In the genomic region with DNA sequence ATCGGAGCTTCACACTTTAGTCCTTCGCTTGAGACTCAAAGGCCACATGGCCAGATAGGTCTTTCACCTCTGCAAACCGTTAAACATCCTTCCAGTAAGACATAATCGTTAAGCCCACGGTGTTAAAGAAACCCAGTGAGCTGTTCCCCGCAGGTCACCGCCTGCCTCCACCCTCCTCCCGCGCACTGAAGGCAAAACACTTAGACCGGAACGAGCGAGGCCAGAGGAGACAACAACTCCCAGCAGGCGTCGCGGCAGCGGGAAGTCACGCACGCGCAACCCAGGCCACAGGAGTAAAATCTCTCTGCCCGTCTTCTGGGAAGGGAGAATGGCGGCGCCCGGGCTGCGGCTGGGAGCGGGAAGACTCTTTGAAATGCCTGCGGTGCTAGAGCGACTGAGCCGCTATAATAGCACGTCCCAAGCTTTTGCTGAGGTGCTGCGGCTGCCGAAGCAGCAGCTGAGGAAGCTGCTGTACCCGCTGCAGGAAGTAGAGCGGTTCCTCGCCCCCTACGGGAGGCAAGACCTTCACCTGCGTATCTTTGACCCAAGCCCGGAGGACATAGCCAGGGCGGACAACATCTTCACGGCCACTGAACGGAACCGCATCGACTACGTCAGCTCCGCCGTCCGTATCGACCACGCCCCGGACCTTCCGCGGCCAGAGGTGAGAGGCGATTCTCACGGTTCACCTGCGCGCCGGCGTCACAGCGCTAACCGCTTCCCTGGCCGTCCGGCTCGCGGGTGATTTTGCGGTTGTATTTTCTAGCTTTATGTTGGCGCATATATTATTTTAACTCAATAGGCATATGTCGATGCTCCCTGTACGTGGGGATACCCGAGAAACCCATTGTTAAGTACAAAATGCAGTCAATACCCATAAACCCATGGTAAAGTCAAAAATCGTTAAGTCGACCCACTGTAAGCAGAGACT, we compare ENCODE assay signal across 9 cellular contexts. TPM values are rescaled to one million over a fixed set of nuclear protein-coding genes. Genes with fewer than 3 reads are reported as not detected.
A peak's percentile ranks its signal among the peaks of the same experiment; 100 is the strongest.
DNase-seq lines count a peak whose midpoint lies in the region; ATAC-seq, FAIRE-seq and TF ChIP-seq lines count a peak whose summit lies in the region.
"Had no signal": no experiment of that assay in that cellular context is flagged by ENCODE, and none has a peak within 500 bp of the region (broad histone marks: within the 10 kb centered on the region; RNA-seq: fewer than 3 reads in every experiment).

A gene (plus strand): TSS at position 313 of the 931 bp plus-strand sequence. CDS start 16 bp downstream, at position 329.

- peak; percentile 85 for DNase-seq in AG10803 (ENCODE audit: low read depth)
- DNase-seq in NCI-H460 (ENCODE audit: extremely low read depth, low read depth), result peak; percentile 77
- DNase-seq in activated CD4-positive, alpha-beta T cell treated with anti-CD3 and anti-CD28 coated beads for 1 hour, result peak; percentile 72
- peak; percentile 92 for DNase-seq in cerebellum (ENCODE audit: low spot score)
- DNase-seq in kidney, result peak; percentile 97
- peak; percentile 92 for DNase-seq in stimulated activated CD4-positive, alpha-beta T cell treated with anti-CD3 and anti-CD28 coated beads, Interleukin-15, amount 100 ng/mL, for 24 hours

- intact Hi-C loops in kidney (cut with DNase I), result no loop called here

- TF ChIP-seq CTCF in AG10803 (conservative IDR thresholded peaks at IDR 0.05; ENCODE audit: low read length) (peak; percentile 6; the same call in 1 of the 2 replicates), kidney (IDR thresholded peaks at IDR 0.05; ENCODE audit: borderline replicate concordance, extremely low read depth, insufficient read depth) (peak; percentile 3)

- FAIRE-seq in kidney (lab: Jason Lieb, UNC), result no peak
- FAIRE-seq: TTC549 had no signal

- peak within 1 kb of the TSS; percentile 98 to 99 for H3K9ac ChIP-seq in kidney (ENCODE audit: low read length in 2 of 2)

- H3K9me3 ChIP-seq in kidney (ENCODE audit: control insufficient read depth in 1 of 2, low read length in 2 of 2), result no peaks in the 10 kb centered on the region

- H3K4me1 ChIP-seq in kidney (ENCODE audit: control insufficient read depth in 1 of 2, insufficient read depth in 1 of 2, low read depth in 1 of 2, low read length in 2 of 2), result peaks cover 2 to 4% of the 10 kb centered on the region in 2 donors

- ATAC-seq in GM19043 (IDR thresholded peaks at IDR 0.05; ENCODE audit: low read depth, unreplicated experiment), result peak; percentile 94
- ATAC-seq in HG03378 (IDR thresholded peaks at IDR 0.05; ENCODE audit: unreplicated experiment), result peak; percentile 91

- H3K27ac ChIP-seq in kidney (ENCODE audit: low read depth in 2 of 2, low read length in 2 of 2), result peak within 1 kb of the TSS; percentile 98

- H3K36me3 ChIP-seq in kidney (ENCODE audit: control insufficient read depth in 1 of 2, insufficient read depth in 2 of 2, low read length in 2 of 2), result no peaks in the 10 kb centered on the region

- peak within 1 kb of the TSS; percentile 98 for H3K4me3 ChIP-seq in AG10803 (ENCODE audit: low read length)
- H3K4me3 ChIP-seq in kidney (ENCODE audit: low read length in 2 of 2), result peak within 1 kb of the TSS; percentile 97 to 98

RNA-seq across cellular contexts. Expression of the gene that starts here (rescaled TPM):
- 17.1 and 17.6 TPM in 2 replicates for total RNA-seq in NCI-H460 (2014; rRNA removed; shearing (Covaris generic))
- 11.8 and 12.2 TPM in 2 replicates for polyA plus RNA-seq in NCI-H460 (2014; cell fraction: nucleus; rRNA removed)
- total RNA-seq in cerebellum (19.2 TPM), kidney (13.7 TPM)
- polyA plus RNA-seq in kidney (ENCODE audit: insufficient read depth, low read depth, low replicate concordance), result 11.0 TPM

Comparison
In these comparisons a context has a peak if more than half of its experiments do, and no peak if none do; other contexts are left out.
1. Peak in every context shown above with its lines: DNase-seq, ATAC-seq, H3K4me3 ChIP-seq and H3K27ac ChIP-seq.